ENCODE assay signal across 27 cellular contexts in the genomic region with DNA sequence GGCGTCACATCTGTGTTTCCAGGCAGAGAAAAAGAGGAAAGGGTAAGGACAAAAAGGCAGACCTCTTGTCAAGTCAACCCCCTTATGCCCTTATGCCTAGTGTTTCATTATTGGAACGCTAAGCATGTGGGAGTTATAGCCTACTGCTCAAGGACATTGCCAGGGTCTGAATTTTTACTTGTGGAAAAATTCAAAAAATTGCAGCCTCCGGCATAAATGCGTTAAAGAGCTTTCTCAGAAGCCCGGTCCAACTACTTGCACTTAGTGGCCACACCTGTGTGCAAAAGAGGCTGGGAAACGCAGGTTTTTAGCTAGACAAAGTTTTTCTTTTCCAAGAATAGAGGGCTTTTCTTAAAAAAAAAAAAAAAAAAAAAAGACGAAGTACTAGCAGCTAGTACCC.
"Had no signal": no experiment of that assay in that cellular context is flagged by ENCODE, and none has a peak within 500 bp of the region (broad histone marks: within the 10 kb centered on the region; RNA-seq: fewer than 3 reads in every experiment).

No MANE protein-coding gene starts in this region.

- ATAC-seq: stimulated activated effector memory CD8-positive, alpha-beta T cell treated with anti-CD3 and anti-CD28 coated beads, Interleukin-12 subunit alpha, Interleukin-12 subunit beta, amount 100 ng/mL, for 72 hours; stimulated activated naive B cell treated with anti-CD40 and anti-IgM and Interleukin-4, amounts not matched to agents 10 μg/mL and 1 μg/mL and 100 μg/mL, for 72 hours; stimulated activated naive CD8-positive, alpha-beta T cell treated with anti-CD3 and anti-CD28 coated beads, Interleukin-15, amount 100 ng/mL, for 72 hours; stimulated activated naive CD8-positive, alpha-beta T cell treated with anti-CD3 and anti-CD28 coated beads, Interleukin-15, Interleukin-2, amounts not matched to agents 100 U/mL and 50 U/mL, for 24 hours; upper lobe of right lung had no signal

- H3K4me3 ChIP-seq: stomach, suprapubic skin, testis, thoracic aorta, thyroid gland, tibial artery, tibial nerve, transverse colon, upper lobe of left lung, upper lobe of right lung, uterus, vagina had no signal

- H3K9me3 Mint-ChIP-seq: stimulated activated effector memory CD8-positive, alpha-beta T cell treated with anti-CD3 and anti-CD28 coated beads, Interleukin-12 subunit alpha, Interleukin-12 subunit beta, amount 100 ng/mL, for 72 hours; stimulated activated naive CD8-positive, alpha-beta T cell treated with anti-CD3 and anti-CD28 coated beads, Interleukin-15, Interleukin-2, amounts not matched to agents 100 ng/mL and 50 ng/mL, for 24 hours; type B pancreatic cell had no signal

- H3K27me3 ChIP-seq: stomach, suprapubic skin, testis, thyroid gland, tibial artery, tibial nerve, transverse colon, upper lobe of left lung, upper lobe of right lung, uterus, vagina had no signal

- H3K9me3 ChIP-seq: stomach, suprapubic skin, testis, thoracic aorta, thyroid gland, tibial artery, tibial nerve, transverse colon, upper lobe of left lung, upper lobe of right lung, uterus, vagina had no signal

- H3K27ac Mint-ChIP-seq: stimulated activated effector memory CD8-positive, alpha-beta T cell treated with anti-CD3 and anti-CD28 coated beads, Interleukin-12 subunit alpha, Interleukin-12 subunit beta, amount 100 ng/mL, for 72 hours; stimulated activated naive B cell treated with anti-CD40 and anti-IgM and Interleukin-4, amounts not matched to agents 10 μg/mL and 1 μg/mL and 100 μg/mL, for 72 hours; stimulated activated naive CD8-positive, alpha-beta T cell treated with anti-CD3 and anti-CD28 coated beads, Interleukin-15, amount 100 ng/mL, for 72 hours; stimulated activated naive CD8-positive, alpha-beta T cell treated with anti-CD3 and anti-CD28 coated beads, Interleukin-15, Interleukin-2, amounts not matched to agents 100 ng/mL and 50 ng/mL, for 24 hours had no signal

- H3K27ac ChIP-seq: stomach, suprapubic skin, testis, thoracic aorta, thyroid gland, tibial artery, tibial nerve, transverse colon, upper lobe of left lung, upper lobe of right lung, uterus, vagina had no signal

- H3K27me3 Mint-ChIP-seq: stimulated activated naive B cell treated with anti-CD40 and anti-IgM and Interleukin-4, amounts not matched to agents 10 μg/mL and 1 μg/mL and 100 μg/mL, for 72 hours; stimulated activated naive CD8-positive, alpha-beta T cell treated with anti-CD3 and anti-CD28 coated beads, Interleukin-15, amount 100 ng/mL, for 72 hours; stimulated activated naive CD8-positive, alpha-beta T cell treated with anti-CD3 and anti-CD28 coated beads, Interleukin-15, Interleukin-2, amounts not matched to agents 100 ng/mL and 50 ng/mL, for 24 hours; type B pancreatic cell had no signal

- H3K4me3 Mint-ChIP-seq: stimulated activated effector memory CD8-positive, alpha-beta T cell treated with anti-CD3 and anti-CD28 coated beads, Interleukin-12 subunit alpha, Interleukin-12 subunit beta, amount 100 ng/mL, for 72 hours; stimulated activated naive B cell treated with anti-CD40 and anti-IgM and Interleukin-4, amounts not matched to agents 10 μg/mL and 1 μg/mL and 100 μg/mL, for 72 hours; stimulated activated naive CD8-positive, alpha-beta T cell treated with anti-CD3 and anti-CD28 coated beads, Interleukin-15, amount 100 ng/mL, for 72 hours; stimulated activated naive CD8-positive, alpha-beta T cell treated with anti-CD3 and anti-CD28 coated beads, Interleukin-15, Interleukin-2, amounts not matched to agents 100 ng/mL and 50 ng/mL, for 24 hours; type B pancreatic cell had no signal

- H3K36me3 ChIP-seq: thoracic aorta, uterus had no signal

- H3K4me1 ChIP-seq: suprapubic skin, testis, tibial artery, tibial nerve, upper lobe of right lung, uterus, vagina had no signal

- DNase-seq: stimulated activated CD4-positive, alpha-beta T cell treated with anti-CD3 and anti-CD28 coated beads, Interleukin-2, amount 100 ng/mL, for 24 hours; stimulated activated CD4-positive, alpha-beta T cell treated with anti-CD3 and anti-CD28 coated beads, Interleukin-2, amount 100 ng/mL, for 48 hours; stimulated activated CD4-positive, alpha-beta T cell treated with anti-CD3 and anti-CD28 coated beads, Interleukin-4, amount 100 ng/mL, for 1 hour; stimulated activated CD4-positive, alpha-beta T cell treated with anti-CD3 and anti-CD28 coated beads, Interleukin-4, amount 100 ng/mL, for 24 hours; stimulated activated CD4-positive, alpha-beta T cell treated with anti-CD3 and anti-CD28 coated beads, Interleukin-4, amount 100 ng/mL, for 4 hours; stimulated activated CD8-positive, alpha-beta memory T cell treated with anti-CD3 and anti-CD28 coated beads, Interleukin-4, amount 100 ng/mL, for 48 hours; stimulated activated naive B cell treated with anti-CD40 and anti-IgM and Interleukin-4, amounts not matched to agents 10 μg/mL and 1 μg/mL and 100 μg/mL, for 72 hours; stimulated activated naive CD4-positive, alpha-beta T cell; stimulated activated naive CD4-positive, alpha-beta T cell treated with Interleukin-2 at 50 U/mL for 16 hours; stimulated activated naive CD8-positive, alpha-beta T cell treated with anti-CD3 and anti-CD28 coated beads, Interleukin-15, amount 100 ng/mL, for 72 hours; stimulated activated naive CD8-positive, alpha-beta T cell treated with anti-CD3 and anti-CD28 coated beads, Interleukin-15, Interleukin-2, amounts not matched to agents 100 U/mL and 50 U/mL, for 24 hours; stomach; substantia nigra; testis; thyroid gland; tibial artery; transverse colon; upper lobe of left lung; upper lobe of right lung; uterus had no signal
